8 cellular contexts compared by ENCODE assay signal in genomic region chr3:19146685-19147650, GRCh38. TPM values are rescaled to one million over a fixed set of nuclear protein-coding genes. Genes with fewer than 3 reads are reported as not detected.
DNase-seq lines count a peak whose midpoint lies in the region; ATAC-seq and TF ChIP-seq lines count a peak whose summit lies in the region.

No MANE protein-coding gene starts in this region.

- H3K36me3 Mint-ChIP-seq in H9 (ENCODE audit: insufficient read depth in 1 of 3, low read depth in 3 of 3), result no peaks in the 10 kb centered on the region; a peak in 2 of 7 replicates
- H3K36me3 Mint-ChIP-seq in activated naive CD4-positive, alpha-beta T cell treated with anti-CD3 and anti-CD28 coated beads, Interleukin-2, amount 50 U/mL, for 72 hours, result peaks cover 15% of the 10 kb centered on the region in 2 donors

- H3T11ph ChIP-seq in H9 (ENCODE audit: low read length), result no peak overlapping the region

- peaks cover 9% of the 10 kb centered on the region; the same call in 1 of the 2 replicates for H3K4me1 ChIP-seq in H9 (ENCODE audit: insufficient read depth, low read length)
- H3K4me1 ChIP-seq in testis, result no peaks in the 10 kb centered on the region

- H2BK20ac ChIP-seq in H9 (ENCODE audit: low read depth, low read length, poor library complexity, severe bottlenecking), result no peak overlapping the region

- no peak overlapping the region for H2BK120ac ChIP-seq in H9 (ENCODE audit: low read depth, low read length, poor library complexity, severe bottlenecking)

- no peak overlapping the region for H4K8ac ChIP-seq in H9 (replicated peaks; ENCODE audit: insufficient read length, low read depth, low read length)

- H2AFZ ChIP-seq in H9 (ENCODE audit: low read length), result no peak overlapping the region

- H3K27me3 ChIP-seq in H9 (ENCODE audit: insufficient read depth, low read length) (no peaks in the 10 kb centered on the region), testis (no peaks in the 10 kb centered on the region)

- no peak overlapping the region for H3K4ac ChIP-seq in H9 (ENCODE audit: low read depth, low read length)

- H3K27ac ChIP-seq in H9 (ENCODE audit: insufficient read length, low read depth, low read length), result peak overlapping the region; percentile 25
- H3K27ac ChIP-seq in SK-N-MC, result no peak overlapping the region
- peak overlapping the region; percentile 77 to 85 for H3K27ac ChIP-seq in testis

- H2AK5ac ChIP-seq in H9 (ENCODE audit: insufficient read length, low read length), result no peak overlapping the region

- peak; percentile 70 to 78 for ATAC-seq in activated naive CD4-positive, alpha-beta T cell treated with anti-CD3 and anti-CD28 coated beads, Interleukin-2, amount 50 U/mL, for 72 hours
- peak; percentile 82 for ATAC-seq in Right ventricle myocardium inferior

- no peaks in the 10 kb centered on the region for H3K79me1 ChIP-seq in H9 (ENCODE audit: insufficient read depth, low read depth, low read length, poor library complexity, severe bottlenecking)

- no CpG with 5 or more reads among the region's 60 CpGs for WGBS in H9 (ENCODE audit: extremely low coverage, insufficient read length, low lambda C conversion rate)
- 0% methylated on average over 21 to 60 of the region's 60 CpGs for WGBS in testis, 2 donors

- intact Hi-C loops in Right ventricle myocardium inferior (cut with DNase I) (no loop called here), testis (cut with DNase I; ENCODE audit: low total_unique reads) (no loop called here)

- peak overlapping the region; percentile 87 to 91 for H3K4me3 Mint-ChIP-seq in H9

- peak; percentile 55 for TF ChIP-seq CTCF in H9 (conservative IDR thresholded peaks at IDR 0.05)
- peak; percentile 12 to 48 (median 39) for TF ChIP-seq CTCF in testis (IDR thresholded peaks at IDR 0.05)

- no peaks in the 10 kb centered on the region for H3K9me3 ChIP-seq in H9 (ENCODE audit: control insufficient read depth, low read depth, low read length)
- no peaks in the 10 kb centered on the region for H3K9me3 ChIP-seq in SK-N-MC (ENCODE audit: low read depth, low read length)
- H3K9me3 ChIP-seq in testis, result no peaks in the 10 kb centered on the region

- H3K56ac ChIP-seq in H9 (ENCODE audit: insufficient read length, low read depth, low read length), result peak overlapping the region; percentile 11

- DNase-seq in EL (peak; percentile 46), H9 (peak; percentile 97), M059J (ENCODE audit: low read depth) (peak; percentile 50), SK-N-MC (ENCODE audit: low read depth, low spot score) (no peak), Right ventricle myocardium inferior (ENCODE audit: missing footprints) (peak; percentile 79), occipital lobe (lab: John Stamatoyannopoulos, UW) (peak; percentile 85), testis (peak; percentile 93)
- DNase-seq in activated naive CD4-positive, alpha-beta T cell treated with anti-CD3 and anti-CD28 coated beads, Interleukin-2, amount 50 U/mL, for 72 hours (ENCODE audit: low spot score in 2 of 2), result peak; percentile 54 to 73

- H3K23me2 ChIP-seq in H9 (ENCODE audit: insufficient read length, low read depth, low read length, poor library complexity, severe bottlenecking), result peaks cover 9% of the 10 kb centered on the region

- no peak overlapping the region for H4K91ac ChIP-seq in H9 (ENCODE audit: insufficient read length, low read depth, low read length)

- no peak overlapping the region for H4K5ac ChIP-seq in H9 (ENCODE audit: insufficient read length, low read depth, low read length)

- peaks cover 35 to 39% of the 10 kb centered on the region in 2 experiments for H3K4me1 Mint-ChIP-seq in H9

- H3K36me3 ChIP-seq in SK-N-MC (ENCODE audit: insufficient read depth, low read length), result no peaks in the 10 kb centered on the region
- H3K36me3 ChIP-seq in testis (ENCODE audit: low read depth, missing control alignments), result no peaks in the 10 kb centered on the region

- H3K27ac Mint-ChIP-seq in H9, result peak overlapping the region; percentile 97 to 98 (median 98)
- peak overlapping the region; percentile 62 to 63 for H3K27ac Mint-ChIP-seq in activated naive CD4-positive, alpha-beta T cell treated with anti-CD3 and anti-CD28 coated beads, Interleukin-2, amount 50 U/mL, for 72 hours

- H3K23ac ChIP-seq in H9 (ENCODE audit: insufficient read length, low read depth, low read length), result no peak overlapping the region

- peak overlapping the region; percentile 85 for H3K18ac ChIP-seq in H9 (ENCODE audit: insufficient read length, low read depth, low read length)

- peak overlapping the region; percentile 75 for H3K4me3 ChIP-seq in SK-N-MC
- H3K4me3 ChIP-seq in testis, result peak overlapping the region; percentile 65 to 83

- H3K9me3 Mint-ChIP-seq in H9, result no peaks in the 10 kb centered on the region
- H3K9me3 Mint-ChIP-seq in activated naive CD4-positive, alpha-beta T cell treated with anti-CD3 and anti-CD28 coated beads, Interleukin-2, amount 50 U/mL, for 72 hours, result no peaks in the 10 kb centered on the region

- no peaks in the 10 kb centered on the region for H3K27me3 Mint-ChIP-seq in H9 (ENCODE audit: low read depth)

- H2BK15ac ChIP-seq in H9 (ENCODE audit: low read depth, low read length), result no peak overlapping the region

- no peaks in the 10 kb centered on the region for H3K79me2 ChIP-seq in H9 (ENCODE audit: insufficient read depth, low read length)

- peak overlapping the region; percentile 64 for H2BK5ac ChIP-seq in H9 (ENCODE audit: insufficient read length, low read length)

- no peak for TF ChIP-seq POLR2A in testis (IDR thresholded peaks at IDR 0.05)

- peak overlapping the region; percentile 100 for H3K4me2 ChIP-seq in H9 (ENCODE audit: insufficient read depth, insufficient read length, low read length)

- H2BK12ac ChIP-seq in H9 (ENCODE audit: insufficient read length, low read depth, low read length), result no peak overlapping the region

- H3K9ac ChIP-seq in H9 (ENCODE audit: extremely low read depth, insufficient read length, low read length) (peak overlapping the region; percentile 90), SK-N-MC (ENCODE audit: insufficient read length) (no peak overlapping the region)

- H4K20me1 ChIP-seq in H9 (ENCODE audit: control insufficient read depth, insufficient read depth, insufficient read length), result no peaks in the 10 kb centered on the region

- peak overlapping the region; percentile 89 for H3K14ac ChIP-seq in H9 (ENCODE audit: insufficient read depth, low read length)

RNA-seq across cellular contexts. Expression of gene KCNH8, which starts 1.3 kb away (rescaled TPM):
- total RNA-seq in H9 (2021) (3.4 and 3.7 TPM in 2 replicates), Right ventricle myocardium inferior (0.14 TPM), occipital lobe (13.1 TPM), testis (1 to 10 TPM; 7.1 to 8.9 TPM)
- not detected in 2 replicates for total RNA-seq in M059J (2014; rRNA removed; shearing (Covaris generic))
- total RNA-seq in activated naive CD4-positive, alpha-beta T cell treated with anti-CD3 and anti-CD28 coated beads, Interleukin-2, amount 50 U/mL, for 72 hours, result not detected
- 2.0 TPM for polyA plus RNA-seq in testis (ENCODE audit: insufficient read depth, low read depth, low replicate concordance)
